ENCODE assay signal across 24 cellular contexts in the genomic region with DNA sequence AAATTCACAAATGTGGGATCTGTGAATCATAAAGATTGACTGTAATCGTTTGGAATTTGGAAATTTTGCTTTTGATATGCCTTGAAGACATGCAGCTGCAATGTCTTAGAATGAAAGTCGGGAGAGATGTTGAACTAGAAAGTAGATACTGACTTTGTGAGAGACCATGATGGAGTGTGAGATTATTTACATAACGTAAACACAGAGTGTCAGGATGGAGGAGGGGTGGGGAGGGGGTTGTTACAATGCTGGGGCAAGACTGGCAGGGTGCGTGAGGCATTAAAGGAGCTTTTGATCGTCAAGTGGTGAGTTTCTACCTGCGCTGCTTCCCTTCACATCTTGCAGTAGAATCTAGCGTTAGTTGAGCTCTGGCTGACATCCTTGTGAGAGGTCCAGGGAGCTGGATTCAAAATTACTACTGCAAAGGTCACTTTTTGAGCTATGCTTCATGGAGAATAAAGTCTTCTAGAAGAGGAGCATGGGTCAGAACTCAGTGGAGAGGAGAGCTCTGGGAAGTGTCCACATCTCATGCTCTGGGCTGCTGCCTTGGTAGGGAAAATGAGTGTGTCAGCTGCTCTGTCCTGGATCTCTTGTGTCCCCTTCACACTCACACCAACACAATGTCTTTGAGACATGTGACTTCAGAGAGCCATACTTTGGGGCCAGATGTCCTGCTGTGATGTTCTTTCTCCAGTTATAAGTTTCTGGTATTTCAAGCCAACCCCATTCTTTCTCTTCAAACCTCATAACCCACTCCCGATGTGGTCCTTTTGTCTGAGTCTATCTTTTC.
A peak's percentile ranks its signal among the peaks of the same experiment; 100 is the strongest.
DNase-seq lines count a peak whose midpoint lies in the region; ATAC-seq and TF ChIP-seq lines count a peak whose summit lies in the region.
"Had no signal": no experiment of that assay in that cellular context is flagged by ENCODE, and none has a peak within 500 bp of the region (broad histone marks: within the 10 kb centered on the region; RNA-seq: fewer than 3 reads in every experiment).

No MANE protein-coding gene starts in this region.

- in situ Hi-C loops in Panc1 (cut with HindIII; ENCODE audit: low pct_unique_long_range_greater_than_20kb, low sequenced_read_pairs) = no loop called here

- H3K9me3 Mint-ChIP-seq in nephron progenitor cell = peaks cover 6% of the 10 kb centered on the region
- H3K9me3 Mint-ChIP-seq: CD8-positive, alpha-beta memory T cell; T-cell had no signal

- H3K27me3 ChIP-seq in Panc1 (ENCODE audit: control insufficient read depth, insufficient read depth, low read length) (no peaks in the 10 kb centered on the region), BE2C (no peaks in the 10 kb centered on the region)
- H3K27me3 ChIP-seq: MG63 had no signal

- H3K36me3 ChIP-seq in Panc1 (ENCODE audit: control insufficient read depth, insufficient read depth, low read length) = no peaks in the 10 kb centered on the region
- H3K36me3 ChIP-seq in BE2C = no peaks in the 10 kb centered on the region
- H3K36me3 ChIP-seq: MG63 had no signal

- no peaks in the 10 kb centered on the region for H3K27me3 Mint-ChIP-seq in nephron progenitor cell (ENCODE audit: low read depth, poor library complexity)

- peak overlapping the region; percentile 37 for H3K27ac Mint-ChIP-seq in nephron progenitor cell
- H3K27ac Mint-ChIP-seq: CD14-positive monocyte; CD8-positive, alpha-beta memory T cell; T-cell had no signal

- DNase-seq in Panc1 (ENCODE audit: low read depth, low spot score) (no peak), left lobe of liver (ENCODE audit: low spot score) (no peak), nephron progenitor cell (no peak), BE2C (no peak), NCI-H1048 (lab: John Stamatoyannopoulos, UW) (no peak), islet precursor cell (no peak)
- DNase-seq: Calu3; CD8-positive, alpha-beta memory T cell; DMS79 treated with DMSO at 0.1 percent for 48 hours; GOT3; HCEC 1CT; KG1; MG63; NCI-H1694; NCI-H2029 treated with DMSO at 0.1 percent for 48 hours; NCI-H446 treated with DMSO at 0.1 percent for 48 hours; NCI-H526; NCI-H82; PC-9; Right ventricle myocardium superior; RPMI8226; T-cell had no signal

- POLR2A ChIA-PET in Panc1 (lab: Charles Lee) = no interaction called here

- H3K4me1 Mint-ChIP-seq in nephron progenitor cell = peaks cover 82% of the 10 kb centered on the region

- no TSS peak for BruUV-seq in Panc1 (replicated peaks; lab: Mats Ljungman, UMichigan)

- intact Hi-C loops in Panc1 (cut with micrococcal nuclease; ENCODE audit: unreplicated experiment) = no loop called here

- H3K9me3 ChIP-seq in Panc1 (ENCODE audit: control insufficient read depth, insufficient read depth, low read depth, low read length) = no peaks in the 10 kb centered on the region
- no peaks in the 10 kb centered on the region for H3K9me3 ChIP-seq in BE2C
- H3K9me3 ChIP-seq: MG63 had no signal

- H3K27ac ChIP-seq in Panc1 (ENCODE audit: low read length) = peak overlapping the region; percentile 18; the same call in 1 of the 2 replicates
- H3K27ac ChIP-seq: PC-9 had no signal

- ATAC-seq in Panc1 = no peak
- peak; percentile 8 for ATAC-seq in left lobe of liver
- no peak for ATAC-seq in HG03469 (IDR thresholded peaks at IDR 0.05; ENCODE audit: unreplicated experiment)
- ATAC-seq: T-cell had no signal

- peak overlapping the region; percentile 3 for H3K4me3 Mint-ChIP-seq in nephron progenitor cell
- H3K4me3 Mint-ChIP-seq: CD14-positive monocyte; CD8-positive, alpha-beta memory T cell; T-cell had no signal

- CTCF ChIA-PET in Panc1 (lab: Charles Lee) = no interaction called here

- H3K4me1 ChIP-seq in Panc1 (ENCODE audit: control insufficient read depth, insufficient read depth, low read length) (no peaks in the 10 kb centered on the region; the same call in 1 of the 2 replicates), BE2C (peaks cover 10% of the 10 kb centered on the region)

- no peaks in the 10 kb centered on the region for H3K36me3 Mint-ChIP-seq in nephron progenitor cell (ENCODE audit: low read depth)
- H3K36me3 Mint-ChIP-seq: CD14-positive monocyte; CD8-positive, alpha-beta memory T cell; T-cell had no signal

- no peak overlapping the region for H3K4me3 ChIP-seq in Panc1 (ENCODE audit: low read depth in 2 of 2, low read length in 2 of 2)
- H3K4me3 ChIP-seq in BE2C (ENCODE audit: low read depth, low read length) = no peak overlapping the region
- H3K4me3 ChIP-seq: MG63, PC-9 had no signal

- TF ChIP-seq CTCF in Panc1 (IDR thresholded peaks at IDR 0.05) (no peak), nephron progenitor cell (IDR thresholded peaks at IDR 0.05) (no peak), BE2C (IDR thresholded peaks at IDR 0.05; ENCODE audit: low read depth, low read length) (no peak)
